ENCODE assay signal across 15 cellular contexts in genomic region chr10:129096340-129096984, GRCh38.
DNase-seq lines count a peak whose midpoint lies in the region; ATAC-seq and TF ChIP-seq lines count a peak whose summit lies in the region.
"Had no signal": no experiment of that assay in that cellular context is flagged by ENCODE, and none has a peak within 500 bp of the region (broad histone marks: within the 10 kb centered on the region; RNA-seq: fewer than 3 reads in every experiment).

No MANE protein-coding gene starts in this region.

- 13% methylated on average over 9 of the region's 9 CpGs for WGBS in esophagus muscularis mucosa

- ATAC-seq in stimulated activated naive B cell treated with anti-CD40 and anti-IgM and Interleukin-4, amounts not matched to agents 10 μg/mL and 1 μg/mL and 100 μg/mL, for 72 hours (replicated peaks) = no peak
- no peak for ATAC-seq in GM18520 (IDR thresholded peaks at IDR 0.05; ENCODE audit: unreplicated experiment)
- no peak for ATAC-seq in HG03135 (IDR thresholded peaks at IDR 0.05; ENCODE audit: unreplicated experiment)

- H3K4me3 Mint-ChIP-seq in mesothelial cell of epicardium = no peak overlapping the region
- no peak overlapping the region for H3K4me3 Mint-ChIP-seq in stimulated activated naive B cell treated with anti-CD40 and anti-IgM and Interleukin-4, amounts not matched to agents 10 μg/mL and 1 μg/mL and 100 μg/mL, for 72 hours
- H3K4me3 Mint-ChIP-seq: activated CD4-positive, alpha-beta memory T cell treated with anti-CD3 and anti-CD28 coated beads, Interleukin-2, amount 10 ng/mL, durations not matched to agents 7 days and 5 days; B cell had no signal

- H3K36me3 Mint-ChIP-seq in mesothelial cell of epicardium = no peaks in the 10 kb centered on the region
- H3K36me3 Mint-ChIP-seq in stimulated activated naive B cell treated with anti-CD40 and anti-IgM and Interleukin-4, amounts not matched to agents 10 μg/mL and 1 μg/mL and 100 μg/mL, for 72 hours = no peaks in the 10 kb centered on the region

- H3K27me3 ChIP-seq in A673 (replicated peaks; ENCODE audit: insufficient read depth, low read depth, low read length, poor library complexity) = no peaks in the 10 kb centered on the region
- no peaks in the 10 kb centered on the region for H3K27me3 ChIP-seq in esophagus muscularis mucosa

- POLR2A ChIA-PET in A673 (lab: Charles Lee; ENCODE audit: low non-redundant PET) = interaction anchor here (0.6 kb wide), 1 partner anchor 197 kb away, joined by 3 read pairs; no protein-coding TSS in a partner anchor

- H3K36me3 ChIP-seq in A673 (ENCODE audit: insufficient read depth, low read length, poor library complexity, severe bottlenecking) (no peaks in the 10 kb centered on the region), esophagus muscularis mucosa (no peaks in the 10 kb centered on the region)

- intact Hi-C loops in A673 (cut with micrococcal nuclease; ENCODE audit: unreplicated experiment) (no loop called here), esophagus muscularis mucosa (cut with DNase I) (no loop called here)

- H3K27ac Mint-ChIP-seq in mesothelial cell of epicardium = peak overlapping the region; percentile 72
- no peak overlapping the region for H3K27ac Mint-ChIP-seq in stimulated activated naive B cell treated with anti-CD40 and anti-IgM and Interleukin-4, amounts not matched to agents 10 μg/mL and 1 μg/mL and 100 μg/mL, for 72 hours
- H3K27ac Mint-ChIP-seq: activated CD4-positive, alpha-beta memory T cell treated with anti-CD3 and anti-CD28 coated beads, Interleukin-2, amount 10 ng/mL, durations not matched to agents 7 days and 5 days; B cell had no signal

- TF ChIP-seq CTCF in A673 (conservative IDR thresholded peaks at IDR 0.05; ENCODE audit: low read depth, low read length) = no peak
- TF ChIP-seq CTCF in esophagus muscularis mucosa (IDR thresholded peaks at IDR 0.05) = no peak
- no peak for TF ChIP-seq CTCF in mesothelial cell of epicardium (IDR thresholded peaks at IDR 0.05; ENCODE audit: unreplicated experiment)

- no peaks in the 10 kb centered on the region for H3K9me3 ChIP-seq in A673 (ENCODE audit: low read depth, low read length, poor library complexity, severe bottlenecking)
- H3K9me3 ChIP-seq in esophagus muscularis mucosa = no peaks in the 10 kb centered on the region

- TF ChIP-seq POLR2A in esophagus muscularis mucosa (IDR thresholded peaks at IDR 0.05; ENCODE audit: low read depth) = no peak

- H3K4me3 ChIP-seq in A673 (ENCODE audit: low read depth, low read length, poor library complexity, severe bottlenecking) (no peak overlapping the region), esophagus muscularis mucosa (no peak overlapping the region)

- H3K27ac ChIP-seq in A673 (ENCODE audit: low read depth, low read length, poor library complexity, severe bottlenecking) (peak overlapping the region; percentile 70), esophagus muscularis mucosa (replicated peaks in 1 of 4) (peak overlapping the region; percentile 38 to 66 (median 51))

- TF ChIP-seq EP300 in esophagus muscularis mucosa (IDR thresholded peaks at IDR 0.05) = no peak

- no TSS peak for BruUV-seq in A673 (replicated peaks; lab: Mats Ljungman, UMichigan)

- H3K27me3 Mint-ChIP-seq in mesothelial cell of epicardium (ENCODE audit: low read depth) = peaks cover 6% of the 10 kb centered on the region
- H3K27me3 Mint-ChIP-seq in stimulated activated naive B cell treated with anti-CD40 and anti-IgM and Interleukin-4, amounts not matched to agents 10 μg/mL and 1 μg/mL and 100 μg/mL, for 72 hours = no peaks in the 10 kb centered on the region
- H3K27me3 Mint-ChIP-seq: activated CD4-positive, alpha-beta memory T cell treated with anti-CD3 and anti-CD28 coated beads, Interleukin-2, amount 10 ng/mL, durations not matched to agents 7 days and 5 days; B cell had no signal

- peak; percentile 60 for DNase-seq in A673 (ENCODE audit: low spot score)
- DNase-seq in NCI-H1694 treated with DMSO at 0.1 percent for 48 hours (lab: John Stamatoyannopoulos, UW) = peak; percentile 49
- peak; percentile 91 for DNase-seq in esophagus muscularis mucosa (ENCODE audit: extremely low spot score)
- DNase-seq in mesothelial cell of epicardium (ENCODE audit: low spot score in 2 of 2, unreplicated experiment in 2 of 2) = peak in 1 of 2 experiments; percentile 32
- no peak for DNase-seq in stimulated activated naive B cell treated with anti-CD40 and anti-IgM and Interleukin-4, amounts not matched to agents 10 μg/mL and 1 μg/mL and 100 μg/mL, for 72 hours
- DNase-seq in mesenteric fat pad (ENCODE audit: low spot score) = no peak
- DNase-seq: activated CD4-positive, alpha-beta memory T cell treated with anti-CD3 and anti-CD28 coated beads, Interleukin-2, amount 10 ng/mL, durations not matched to agents 7 days and 5 days; GDM1; MM.1S; NCI-H82; retina; SW 1271 had no signal

- H3K9me3 Mint-ChIP-seq in mesothelial cell of epicardium = no peaks in the 10 kb centered on the region
- H3K9me3 Mint-ChIP-seq in stimulated activated naive B cell treated with anti-CD40 and anti-IgM and Interleukin-4, amounts not matched to agents 10 μg/mL and 1 μg/mL and 100 μg/mL, for 72 hours = no peaks in the 10 kb centered on the region
- H3K9me3 Mint-ChIP-seq: activated CD4-positive, alpha-beta memory T cell treated with anti-CD3 and anti-CD28 coated beads, Interleukin-2, amount 10 ng/mL, durations not matched to agents 7 days and 5 days had no signal

- CTCF ChIA-PET in A673 (lab: Charles Lee) = no interaction called here

- H3K4me1 Mint-ChIP-seq in mesothelial cell of epicardium = peaks cover 28% of the 10 kb centered on the region
- no peaks in the 10 kb centered on the region for H3K4me1 Mint-ChIP-seq in stimulated activated naive B cell treated with anti-CD40 and anti-IgM and Interleukin-4, amounts not matched to agents 10 μg/mL and 1 μg/mL and 100 μg/mL, for 72 hours
- H3K4me1 Mint-ChIP-seq: activated CD4-positive, alpha-beta memory T cell treated with anti-CD3 and anti-CD28 coated beads, Interleukin-2, amount 10 ng/mL, durations not matched to agents 7 days and 5 days; B cell had no signal

- peaks cover 44% of the 10 kb centered on the region for H3K4me1 ChIP-seq in A673 (ENCODE audit: insufficient read depth, low read length, poor library complexity, severe bottlenecking)
- peaks cover 14 to 29% (median 24%) of the 10 kb centered on the region in 4 donors for H3K4me1 ChIP-seq in esophagus muscularis mucosa

Comparison
In these comparisons a context has a peak if more than half of its experiments do, and no peak if none do; other contexts are left out.
1. DNase-seq: peak in A673 (single experiment), NCI-H1694 treated with DMSO at 0.1 percent for 48 hours (single experiment) and esophagus muscularis mucosa (single experiment); none in stimulated activated naive B cell treated with anti-CD40 and anti-IgM and Interleukin-4, amounts not matched to agents 10 μg/mL and 1 μg/mL and 100 μg/mL, for 72 hours (single experiment) and mesenteric fat pad (single experiment).